In the genomic region with DNA sequence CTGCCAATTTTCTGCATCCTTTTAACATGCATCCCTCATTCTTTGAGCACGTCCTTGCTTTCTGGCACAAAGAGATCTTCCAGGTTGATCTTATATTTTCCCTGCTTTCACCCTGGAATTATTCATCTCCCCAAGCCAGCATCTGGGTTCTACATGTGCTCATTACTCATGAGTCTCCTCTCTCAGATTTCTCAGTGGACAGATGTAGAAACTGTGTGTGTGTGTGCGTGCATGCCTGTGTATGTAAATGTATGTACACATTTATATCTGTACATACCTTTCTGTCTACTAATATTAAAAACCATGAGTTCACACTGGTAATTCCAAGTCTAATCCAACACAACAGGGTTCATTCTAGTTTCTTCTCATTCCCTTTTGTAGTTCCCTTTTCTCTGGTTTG, we compare ENCODE assay signal across 27 cellular contexts.
"Had no signal": no experiment of that assay in that cellular context is flagged by ENCODE, and none has a peak within 500 bp of the region (broad histone marks: within the 10 kb centered on the region; RNA-seq: fewer than 3 reads in every experiment).

No MANE protein-coding gene starts in this region.

- H3K4me3 ChIP-seq: dorsolateral prefrontal cortex, gastroesophageal sphincter, heart left ventricle, hepatocyte, left lung, mucosa of descending colon, prostate gland, right atrium auricular region, stomach, thyroid gland, vagina had no signal

- H3K27ac Mint-ChIP-seq: mesothelial cell of epicardium; naive B cell; nephron; stimulated activated effector memory CD8-positive, alpha-beta T cell treated with anti-CD3 and anti-CD28 coated beads, Interleukin-12 subunit alpha, Interleukin-12 subunit beta, amount 100 ng/mL, for 72 hours had no signal

- ATAC-seq: esophagus mucosa; gastroesophageal sphincter; heart left ventricle; left cardiac atrium; left lung; mucosa of descending colon; sciatic nerve; stimulated activated effector memory CD8-positive, alpha-beta T cell treated with anti-CD3 and anti-CD28 coated beads, Interleukin-12 subunit alpha, Interleukin-12 subunit beta, amount 100 ng/mL, for 72 hours had no signal

- H3K4me3 Mint-ChIP-seq: mesothelial cell of epicardium; naive B cell; nephron; stimulated activated effector memory CD8-positive, alpha-beta T cell treated with anti-CD3 and anti-CD28 coated beads, Interleukin-12 subunit alpha, Interleukin-12 subunit beta, amount 100 ng/mL, for 72 hours had no signal

- H3K27me3 ChIP-seq: dorsolateral prefrontal cortex, heart left ventricle, left lung, right atrium auricular region, thyroid gland, vagina had no signal

- DNase-seq: dorsolateral prefrontal cortex; effector CD4-positive, alpha-beta T cell; heart left ventricle; left cardiac atrium; left lung; mesenchymal stem cell; mucosa of descending colon; naive B cell; nucleus accumbens; stimulated activated CD4-positive, alpha-beta T cell treated with anti-CD3 and anti-CD28 coated beads, Interleukin-2, amount 100 ng/mL, for 24 hours; stimulated activated CD4-positive, alpha-beta T cell treated with anti-CD3 and anti-CD28 coated beads, Interleukin-4, amount 100 ng/mL, for 24 hours; stimulated activated naive CD4-positive, alpha-beta T cell treated with Interleukin-2 at 50 U/mL for 16 hours; stomach; thyroid gland; trophoblast cell had no signal

- H3K36me3 Mint-ChIP-seq: mesothelial cell of epicardium; naive B cell; stimulated activated effector memory CD8-positive, alpha-beta T cell treated with anti-CD3 and anti-CD28 coated beads, Interleukin-12 subunit alpha, Interleukin-12 subunit beta, amount 100 ng/mL, for 72 hours had no signal

- H3K36me3 ChIP-seq: gastroesophageal sphincter, heart left ventricle, left lung, prostate gland, right atrium auricular region, stomach, thyroid gland, vagina had no signal

- FAIRE-seq: colon, islet of Langerhans had no signal

- H3K4me1 Mint-ChIP-seq: mesothelial cell of epicardium; naive B cell; nephron; stimulated activated effector memory CD8-positive, alpha-beta T cell treated with anti-CD3 and anti-CD28 coated beads, Interleukin-12 subunit alpha, Interleukin-12 subunit beta, amount 100 ng/mL, for 72 hours had no signal
